Comparison of ENCODE assay signal across 24 cellular contexts in the genomic region with DNA sequence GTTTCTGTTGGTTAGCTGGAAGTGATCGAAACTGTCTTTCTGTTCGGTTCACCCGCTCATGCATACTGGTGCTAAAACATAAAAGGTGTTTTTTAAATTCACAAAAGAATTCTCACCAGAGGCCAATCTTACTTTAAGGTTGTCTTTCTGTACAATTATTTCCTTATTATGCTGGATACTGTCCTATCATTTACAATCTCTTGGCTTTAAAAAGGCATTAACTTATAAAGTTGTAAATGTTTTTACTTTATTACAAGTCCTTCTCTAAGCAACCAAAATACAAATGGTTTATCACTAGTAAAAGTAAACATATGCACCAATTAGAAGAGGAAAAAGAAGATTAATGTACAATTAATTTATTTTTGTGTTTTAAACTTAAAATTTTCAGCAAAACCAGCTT. TPM values are rescaled to one million over a fixed set of nuclear protein-coding genes. Genes with fewer than 3 reads are reported as not detected.
A peak's percentile ranks its signal among the peaks of the same experiment; 100 is the strongest.
DNase-seq lines count a peak whose midpoint lies in the region; ATAC-seq, FAIRE-seq and TF ChIP-seq lines count a peak whose summit lies in the region.
"Had no signal": no experiment of that assay in that cellular context is flagged by ENCODE, and none has a peak within 500 bp of the region (broad histone marks: within the 10 kb centered on the region; RNA-seq: fewer than 3 reads in every experiment).

No MANE protein-coding gene starts in this region.

- H3K27ac Mint-ChIP-seq in CD4-positive, alpha-beta T cell, result peak overlapping the region; percentile 49
- H3K27ac Mint-ChIP-seq: GM23338, H9 had no signal

- no peak overlapping the region for H3K4me2 ChIP-seq in mammary epithelial cell (ENCODE audit: insufficient read depth, low read depth, low read length)
- H3K4me2 ChIP-seq in mesenchymal stem cell (ENCODE audit: low read length, poor library complexity, severe bottlenecking), result no peak overlapping the region
- H3K4me2 ChIP-seq: GM23338, PC-9 had no signal

- no peaks in the 10 kb centered on the region for H3K27me3 Mint-ChIP-seq in CD4-positive, alpha-beta T cell

- no TSS peak for BruUV-seq in mammary epithelial cell (replicated peaks; lab: Mats Ljungman, UMichigan)

- H4K8ac ChIP-seq in mesenchymal stem cell (ENCODE audit: low read length), result no peak overlapping the region

- no peak for TF ChIP-seq POLR2A in tibial nerve (IDR thresholded peaks at IDR 0.05)

- H3K4me1 Mint-ChIP-seq in CD4-positive, alpha-beta T cell (ENCODE audit: low read depth), result peaks cover 39% of the 10 kb centered on the region
- H3K4me1 Mint-ChIP-seq: GM23338 had no signal

- H2AK5ac ChIP-seq in mesenchymal stem cell (ENCODE audit: low read length, severe bottlenecking), result no peak overlapping the region

- H3K9me3 Mint-ChIP-seq in CD4-positive, alpha-beta T cell, result no peaks in the 10 kb centered on the region
- H3K9me3 Mint-ChIP-seq: GM23338, H9 had no signal

- no peak overlapping the region for H2BK120ac ChIP-seq in mesenchymal stem cell (ENCODE audit: low read depth, low read length)

- dilution Hi-C loops in mammary epithelial cell (cut with HindIII; ENCODE audit: low sequenced_read_pairs), result no loop called here

- H3K23ac ChIP-seq in mesenchymal stem cell (ENCODE audit: low read length in 2 of 2), result no peak overlapping the region

- H3K36me3 ChIP-seq in mammary epithelial cell (ENCODE audit: insufficient read depth, low read length) (peaks cover 5% of the 10 kb centered on the region), mesenchymal stem cell (ENCODE audit: control insufficient read depth in 1 of 2, insufficient read depth in 2 of 2, low read depth in 1 of 2, low read length in 2 of 2) (peaks cover 0 to 26% of the 10 kb centered on the region in 2 experiments), tibial nerve (peaks cover 0 to 4% (median 0%) of the 10 kb centered on the region in 3 donors)

- ATAC-seq in CD4-positive, alpha-beta T cell (ENCODE audit: poor library complexity), result no peak
- ATAC-seq in HG03469 (IDR thresholded peaks at IDR 0.05; ENCODE audit: unreplicated experiment), result no peak
- ATAC-seq: GM23338, Right ventricle myocardium inferior had no signal

- CTCF ChIA-PET in CD4-positive, alpha-beta T cell (lab: Charles Lee), result no interaction called here
- CTCF ChIA-PET in mammary epithelial cell (lab: Charles Lee; ENCODE audit: low non-redundant PET), result no interaction called here

- no peak overlapping the region for H3K27ac ChIP-seq in CD4-positive, alpha-beta T cell (ENCODE audit: low read depth, low read length)
- H3K27ac ChIP-seq in mammary epithelial cell (ENCODE audit: insufficient read depth, low read depth, low read length) (no peak overlapping the region), mesenchymal stem cell (ENCODE audit: low read length, poor library complexity, severe bottlenecking) (no peak overlapping the region), tibial nerve (no peak overlapping the region)
- H3K27ac ChIP-seq: C4-2B, PC-9, SJSA1 had no signal

- in situ Hi-C loops in mammary epithelial cell (cut with MboI; ENCODE audit: low sequenced_read_pairs in 2 of 2), result no loop called here

- POLR2A ChIA-PET in CD4-positive, alpha-beta T cell (lab: Charles Lee), result interaction anchor here (0.9 to 2.2 kb wide), 2 partner anchors 10 to 65 kb away, joined by 3 to 11 read pairs; partner anchors contain the start of genes C9orf40 and CARNMT1

- FAIRE-seq in GM18507 (lab: Jason Lieb, UNC), result peak; percentile 73

- no peak overlapping the region for H4K91ac ChIP-seq in mesenchymal stem cell (ENCODE audit: low read length)

- no peak overlapping the region for H3K18ac ChIP-seq in mesenchymal stem cell (ENCODE audit: low read depth in 1 of 2, low read length in 2 of 2)

- TF ChIP-seq EP300 in tibial nerve (IDR thresholded peaks at IDR 0.05), result no peak

- no peak for TF ChIP-seq CTCF in CD4-positive, alpha-beta T cell (IDR thresholded peaks at IDR 0.05)
- TF ChIP-seq CTCF in mammary epithelial cell (conservative IDR thresholded peaks at IDR 0.05 in 1 of 2, IDR thresholded peaks at IDR 0.05 in 1 of 2; ENCODE audit: extremely low read depth in 1 of 2, insufficient read depth in 1 of 2, low read depth in 1 of 2, low read length in 2 of 2) (no peak), tibial nerve (IDR thresholded peaks at IDR 0.05) (no peak)

- no peak for DNase-seq in CD4-positive, alpha-beta T cell
- DNase-seq in GM18507 (ENCODE audit: extremely low spot score, insufficient read length, low read depth) (no peak), mammary epithelial cell (no peak), mesenchymal stem cell (no peak), tibial nerve (ENCODE audit: low spot score in 2 of 2) (no peak), SIG-M5 (lab: John Stamatoyannopoulos, UW) (no peak)
- DNase-seq: Calu3, DMS79 treated with DMSO at 0.1 percent for 48 hours, H9, IMR-90, KG1, NCI-H1092, NCI-H1417 treated with DMSO at 0.1 percent for 48 hours, NCI-H187 treated with DMSO at 0.1 percent for 48 hours, NCI-H2107, NCI-H446 treated with DMSO at 0.1 percent for 48 hours, NCI-H526, NCI-H82, PC-9 had no signal

- H3K4me3 Mint-ChIP-seq in CD4-positive, alpha-beta T cell, result no peak overlapping the region
- H3K4me3 Mint-ChIP-seq: GM23338, H9 had no signal

- no peak overlapping the region for H3K14ac ChIP-seq in mesenchymal stem cell (ENCODE audit: low read length in 2 of 2)

- H3K27me3 ChIP-seq in CD4-positive, alpha-beta T cell (ENCODE audit: control insufficient read depth, insufficient read depth, low read length), result no peaks in the 10 kb centered on the region
- H3K27me3 ChIP-seq in mammary epithelial cell (ENCODE audit: insufficient read depth, low read length), result no peaks in the 10 kb centered on the region
- no peaks in the 10 kb centered on the region for H3K27me3 ChIP-seq in mesenchymal stem cell (ENCODE audit: control insufficient read depth in 1 of 2, insufficient read depth in 1 of 2, low read length in 2 of 2)
- H3K27me3 ChIP-seq in tibial nerve, result no peaks in the 10 kb centered on the region
- H3K27me3 ChIP-seq: SJSA1 had no signal

- WGBS in mammary epithelial cell (ENCODE audit: low coverage, missing lambda C conversion rate), result 70% methylated on average over 3 of the region's 3 CpGs
- 94% methylated on average over 2 of the region's 3 CpGs for WGBS in mesenchymal stem cell
- WGBS in tibial nerve, 2 donors, result 91 to 97% methylated on average over 3 of the region's 3 CpGs

- H2BK5ac ChIP-seq in mesenchymal stem cell (ENCODE audit: low read depth, low read length, poor library complexity, severe bottlenecking), result no peak overlapping the region

- H3K9me3 ChIP-seq in CD4-positive, alpha-beta T cell (ENCODE audit: control insufficient read depth, low read length), result no peaks in the 10 kb centered on the region
- H3K9me3 ChIP-seq in mammary epithelial cell (replicated peaks; ENCODE audit: insufficient read depth, low read length) (no peaks in the 10 kb centered on the region), mesenchymal stem cell (ENCODE audit: control insufficient read depth, low read length) (no peaks in the 10 kb centered on the region), tibial nerve (no peaks in the 10 kb centered on the region)
- H3K9me3 ChIP-seq: SJSA1 had no signal

- peaks cover 37% of the 10 kb centered on the region for H3K36me3 Mint-ChIP-seq in CD4-positive, alpha-beta T cell (ENCODE audit: low read depth)

- H2BK15ac ChIP-seq in mesenchymal stem cell (ENCODE audit: low read depth, poor library complexity, severe bottlenecking), result no peak overlapping the region

- no peak overlapping the region for H3K4ac ChIP-seq in mesenchymal stem cell (ENCODE audit: low read depth in 1 of 2, low read length in 2 of 2)

- H3K79me1 ChIP-seq in mesenchymal stem cell (replicated peaks; ENCODE audit: low read length, poor library complexity, severe bottlenecking), result peaks cover 15% of the 10 kb centered on the region

- H3K4me1 ChIP-seq in mammary epithelial cell (ENCODE audit: insufficient read depth, low read length) (no peaks in the 10 kb centered on the region), mesenchymal stem cell (ENCODE audit: control insufficient read depth, insufficient read depth, low read depth, low read length) (no peaks in the 10 kb centered on the region), tibial nerve (no peaks in the 10 kb centered on the region)
- H3K4me1 ChIP-seq: SJSA1 had no signal

- H3K4me3 ChIP-seq in mammary epithelial cell (replicated peaks in 1 of 3; ENCODE audit: insufficient read depth in 1 of 3, low read depth in 2 of 3, low read length in 3 of 3), result no peak overlapping the region
- H3K4me3 ChIP-seq in mesenchymal stem cell (ENCODE audit: insufficient read depth in 1 of 2, low read depth in 1 of 2, low read length in 2 of 2), result no peak overlapping the region
- H3K4me3 ChIP-seq in tibial nerve, result no peak overlapping the region
- H3K4me3 ChIP-seq: GM23338, PC-9, SJSA1 had no signal

- H3K79me2 ChIP-seq in mammary epithelial cell (ENCODE audit: insufficient read depth, low read length), result peaks cover 40% of the 10 kb centered on the region

- H4K20me1 ChIP-seq in mammary epithelial cell (ENCODE audit: insufficient read depth, low read length), result no peaks in the 10 kb centered on the region

- peak overlapping the region; percentile 13 for H3K9ac ChIP-seq in mammary epithelial cell (ENCODE audit: insufficient read depth, low read length)
- peak overlapping the region; percentile 3 for H3K9ac ChIP-seq in mesenchymal stem cell (ENCODE audit: low read length)

- intact Hi-C loops in CD4-positive, alpha-beta T cell (cut with DNase I, micrococcal nuclease), result no loop called here
- intact Hi-C loops in mammary epithelial cell (cut with micrococcal nuclease), result no loop called here

- H2AFZ ChIP-seq in mammary epithelial cell (ENCODE audit: low read depth, low read length), result no peak overlapping the region
- H2AFZ ChIP-seq in mesenchymal stem cell (ENCODE audit: low read depth, low read length), result no peak overlapping the region
- H2AFZ ChIP-seq: GM23338, PC-9 had no signal

- no peak overlapping the region for H2BK12ac ChIP-seq in mesenchymal stem cell (ENCODE audit: low read length in 2 of 2)

RNA-seq across cellular contexts. Expression of gene CARNMT1, which starts 10.7 kb away (rescaled TPM):
- 10 to 100 TPM; 25.2 to 25.3 TPM for total RNA-seq in CD4-positive, alpha-beta T cell
- total RNA-seq in mammary epithelial cell (10 to 100 TPM; 21.7 to 22.8 TPM), tibial nerve (10 to 100 TPM in 3 of 4 donors, 1 to 10 TPM in 1; 5.9 to 19.9 (median 15.6) TPM)
- 8.0 TPM for polyA plus RNA-seq in mammary epithelial cell
- 8.3 TPM for polyA minus RNA-seq in mammary epithelial cell
- polyA plus RNA-seq in mesenchymal stem cell (2013, experiment 1 of 2), result 10.2 TPM
- polyA plus RNA-seq in mesenchymal stem cell (2013, experiment 2 of 2), result 10.4 TPM
